8 cellular contexts compared by ENCODE assay signal in the genomic region with DNA sequence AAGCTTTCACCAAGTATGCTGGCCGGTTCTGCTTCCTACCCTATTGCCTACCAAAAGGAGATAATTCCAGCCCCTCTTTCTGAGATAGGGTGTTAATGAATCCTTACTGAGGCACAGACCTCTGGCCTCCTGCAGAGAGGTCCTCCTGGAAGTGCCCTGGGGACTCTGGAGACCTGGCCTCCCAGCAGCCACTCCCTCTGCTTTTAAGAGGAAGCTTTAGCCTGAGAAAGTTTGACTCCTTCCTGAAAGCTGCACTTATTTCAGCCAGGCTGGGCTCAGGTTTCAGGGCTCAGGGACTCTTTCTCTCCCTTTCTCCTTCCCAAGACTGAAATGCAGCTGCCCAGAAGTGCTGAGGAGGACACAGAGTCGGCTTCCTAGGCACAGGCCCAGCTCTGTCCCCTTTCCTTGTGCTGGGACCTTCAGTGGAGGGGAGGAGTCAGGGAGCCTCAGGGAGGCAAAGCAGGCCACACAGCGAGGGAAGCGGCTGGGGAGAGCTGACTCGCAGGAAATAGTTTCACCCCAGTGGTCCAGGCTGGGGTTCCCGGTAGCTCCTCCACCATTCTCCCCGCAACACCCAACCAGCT.
DNase-seq lines count a peak whose midpoint lies in the region; ATAC-seq, FAIRE-seq and TF ChIP-seq lines count a peak whose summit lies in the region.

No MANE protein-coding gene starts in this region.

- H3K27ac Mint-ChIP-seq in osteocyte (ENCODE audit: unreplicated experiment), result peak overlapping the region; percentile 89
- H3K27ac Mint-ChIP-seq in activated T-cell treated with anti-CD3 and anti-CD28 coated beads, Interleukin-2, amount 50 U/mL, for 24 hours, result no peak overlapping the region

- DNase-seq in ELR (ENCODE audit: low read depth) (peak; percentile 56), RCC 7860 (ENCODE audit: low spot score) (peak; percentile 36), fibroblast of peridontal ligament (ENCODE audit: extremely low read depth) (peak; percentile 57), osteocyte (ENCODE audit: extremely low spot score, unreplicated experiment) (no peak), NCI-H526 treated with DMSO at 0.1 percent for 48 hours (lab: John Stamatoyannopoulos, UW) (no peak), midbrain (lab: John Stamatoyannopoulos, UW) (no peak)
- no peak for DNase-seq in activated T-cell treated with anti-CD3 and anti-CD28 coated beads, Interleukin-2, amount 50 U/mL, for 24 hours

- peaks cover 3% of the 10 kb centered on the region for H3K9me3 Mint-ChIP-seq in osteocyte (ENCODE audit: unreplicated experiment)
- H3K9me3 Mint-ChIP-seq in activated T-cell treated with anti-CD3 and anti-CD28 coated beads, Interleukin-2, amount 50 U/mL, for 24 hours, result no peaks in the 10 kb centered on the region

- H3K4me3 Mint-ChIP-seq in osteocyte (ENCODE audit: unreplicated experiment), result peak overlapping the region; percentile 14
- no peak overlapping the region for H3K4me3 Mint-ChIP-seq in activated T-cell treated with anti-CD3 and anti-CD28 coated beads, Interleukin-2, amount 50 U/mL, for 24 hours

- FAIRE-seq in RCC 7860 (lab: Jason Lieb, UNC), result no peak

- no peak for ATAC-seq in GM21515 (IDR thresholded peaks at IDR 0.05; ENCODE audit: unreplicated experiment)

- no peaks in the 10 kb centered on the region for H3K27me3 Mint-ChIP-seq in osteocyte (ENCODE audit: unreplicated experiment)
- peaks cover 4% of the 10 kb centered on the region for H3K27me3 Mint-ChIP-seq in activated T-cell treated with anti-CD3 and anti-CD28 coated beads, Interleukin-2, amount 50 U/mL, for 24 hours

- TF ChIP-seq CTCF in osteocyte (IDR thresholded peaks at IDR 0.05), result no peak

- H3K4me1 Mint-ChIP-seq in osteocyte (ENCODE audit: unreplicated experiment), result peaks cover 50% of the 10 kb centered on the region
- H3K4me1 Mint-ChIP-seq in activated T-cell treated with anti-CD3 and anti-CD28 coated beads, Interleukin-2, amount 50 U/mL, for 24 hours (ENCODE audit: low read depth), result no peaks in the 10 kb centered on the region

- peaks cover 5% of the 10 kb centered on the region for H3K36me3 Mint-ChIP-seq in osteocyte (ENCODE audit: unreplicated experiment)
- H3K36me3 Mint-ChIP-seq in activated T-cell treated with anti-CD3 and anti-CD28 coated beads, Interleukin-2, amount 50 U/mL, for 24 hours (ENCODE audit: low read depth), result no peaks in the 10 kb centered on the region

Comparison
In these comparisons a context has a peak if more than half of its experiments do, and no peak if none do; other contexts are left out.
1. DNase-seq: peak in ELR (single experiment), RCC 7860 (single experiment) and fibroblast of peridontal ligament (single experiment); none in osteocyte (single experiment), NCI-H526 treated with DMSO at 0.1 percent for 48 hours (single experiment), activated T-cell treated with anti-CD3 and anti-CD28 coated beads, Interleukin-2, amount 50 U/mL, for 24 hours (single experiment) and midbrain (single experiment).